In the genomic region with DNA sequence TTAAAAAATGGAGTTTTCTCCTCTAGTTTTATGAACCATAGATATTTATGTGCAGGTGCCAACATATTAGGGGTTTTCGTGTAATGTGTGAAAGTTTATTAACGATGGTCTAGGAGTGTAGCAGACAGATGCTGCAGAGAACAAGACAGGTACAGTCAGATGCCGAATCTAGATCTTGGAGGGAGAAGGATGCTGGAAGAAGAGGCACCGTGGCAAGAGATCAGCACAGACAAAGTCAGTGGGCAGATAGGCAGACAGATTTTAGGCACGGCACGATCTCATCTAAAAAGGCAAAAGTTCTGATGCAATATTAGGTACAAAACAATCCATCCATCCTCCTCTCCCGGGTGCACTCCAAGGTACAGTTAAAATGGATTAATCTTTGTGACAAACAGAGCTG, we compare ENCODE assay signal across 1 cellular context.
A peak's percentile ranks its signal among the peaks of the same experiment; 100 is the strongest.
TF ChIP-seq lines count a peak whose summit lies in the region.

No MANE protein-coding gene starts in this region.

TF ChIP-seq in IMR-90, 13 proteins besides CTCF, POLR2A, EP300 and RAD21:
- TF ChIP-seq BHLHE40 (IDR thresholded peaks at IDR 0.05; ENCODE audit: low read depth, low read length) (no peak), MAZ (IDR thresholded peaks at IDR 0.05; ENCODE audit: borderline replicate concordance, low read depth, low read length) (no peak), CEBPB (IDR thresholded peaks at IDR 0.05; ENCODE audit: low read depth, low read length) (0 out of 2 replicates have a peak, but pooled peaks have one; percentile 11), USF2 (IDR thresholded peaks at IDR 0.05; ENCODE audit: low read depth, low read length) (no peak), RFX5 (IDR thresholded peaks at IDR 0.05; ENCODE audit: low read depth, low read length) (no peak), CHD1 (IDR thresholded peaks at IDR 0.05; ENCODE audit: low read depth, low read length) (no peak), MXI1 (IDR thresholded peaks at IDR 0.05; ENCODE audit: borderline replicate concordance, low read depth, low read length) (no peak), MAFK (IDR thresholded peaks at IDR 0.05; ENCODE audit: low read depth, low read length) (no peak)
- TF ChIP-seq, protein P1, sequence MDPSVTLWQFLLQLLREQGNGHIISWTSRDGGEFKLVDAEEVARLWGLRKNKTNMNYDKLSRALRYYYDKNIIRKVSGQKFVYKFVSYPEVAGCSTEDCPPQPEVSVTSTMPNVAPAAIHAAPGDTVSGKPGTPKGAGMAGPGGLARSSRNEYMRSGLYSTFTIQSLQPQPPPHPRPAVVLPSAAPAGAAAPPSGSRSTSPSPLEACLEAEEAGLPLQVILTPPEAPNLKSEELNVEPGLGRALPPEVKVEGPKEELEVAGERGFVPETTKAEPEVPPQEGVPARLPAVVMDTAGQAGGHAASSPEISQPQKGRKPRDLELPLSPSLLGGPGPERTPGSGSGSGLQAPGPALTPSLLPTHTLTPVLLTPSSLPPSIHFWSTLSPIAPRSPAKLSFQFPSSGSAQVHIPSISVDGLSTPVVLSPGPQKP (IDR thresholded peaks at IDR 0.05; ENCODE audit: borderline replicate concordance, low read depth, low read length), result no peak
